ENCODE assay signal across 8 cellular contexts in the genomic region with DNA sequence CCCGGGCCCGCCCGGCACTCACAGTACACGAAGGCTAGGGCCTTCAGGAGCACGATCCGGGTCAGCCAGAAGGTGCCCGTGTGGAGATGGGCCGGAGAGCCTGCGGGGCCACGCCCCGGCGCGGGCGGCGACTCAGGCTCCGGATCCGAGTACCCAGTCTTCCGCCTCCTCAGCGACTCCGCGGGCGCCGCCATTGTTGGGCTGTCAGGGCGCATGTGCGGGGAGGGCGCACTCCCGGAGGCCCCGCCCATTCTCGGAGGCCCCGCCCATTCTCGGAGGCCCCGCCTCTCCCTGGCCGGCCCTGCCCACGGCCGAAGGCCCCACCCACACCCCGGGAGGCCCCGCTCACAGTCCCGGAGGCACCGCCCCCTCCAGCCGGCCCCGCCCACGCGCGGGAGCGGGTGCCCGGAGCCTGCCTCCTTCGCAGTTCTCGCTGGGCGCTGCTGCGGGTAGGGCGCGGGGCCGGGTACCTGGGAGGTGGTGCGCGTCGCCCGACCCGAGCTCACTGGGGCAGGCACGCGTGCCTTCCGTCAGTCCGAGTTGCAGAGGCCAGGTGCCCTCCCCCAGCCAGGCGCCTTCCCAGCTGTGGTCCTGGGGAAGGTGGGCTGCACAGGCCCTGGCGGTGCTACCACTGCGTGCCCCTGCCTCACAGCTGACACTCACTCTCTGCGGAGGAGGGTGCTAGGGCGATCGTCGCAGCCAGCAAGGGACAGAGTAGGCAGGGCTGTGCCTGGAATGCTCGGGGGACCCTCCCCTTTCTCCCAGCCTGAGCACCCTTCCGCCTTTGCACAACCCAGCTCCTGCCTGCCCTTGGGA. TPM values are rescaled to one million over a fixed set of nuclear protein-coding genes. Genes with fewer than 3 reads are reported as not detected.
A peak's percentile ranks its signal among the peaks of the same experiment; 100 is the strongest.
DNase-seq lines count a peak whose midpoint lies in the region; ATAC-seq and TF ChIP-seq lines count a peak whose summit lies in the region.

A gene (minus strand): TSS at position 219 of the 816 bp plus-strand sequence. CDS start 4 bp downstream, at position 215.

- CTCF ChIA-PET in Calu3 (lab: Charles Lee) = no interaction called here
- CTCF ChIA-PET in naive thymus-derived CD4-positive, alpha-beta T cell (lab: Charles Lee) = no interaction called here

- H3K27me3 Mint-ChIP-seq in Calu3 (ENCODE audit: unreplicated experiment) = no peaks in the 10 kb centered on the region
- peaks cover 0 to 7% (median 0%) of the 10 kb centered on the region in 5 donors for H3K27me3 Mint-ChIP-seq in naive thymus-derived CD4-positive, alpha-beta T cell

- TF ChIP-seq CTCF in Calu3 (IDR thresholded peaks at IDR 0.05; ENCODE audit: unreplicated experiment) = no peak
- TF ChIP-seq CTCF in Peyer's patch (IDR thresholded peaks at IDR 0.05) = no peak

- H3K36me3 ChIP-seq in HUES64 (ENCODE audit: insufficient read depth, low read length) (no peaks in the 10 kb centered on the region), Peyer's patch (no peaks in the 10 kb centered on the region)
- peaks cover 0 to 22% (median 0%) of the 10 kb centered on the region in 3 experiments for H3K36me3 ChIP-seq in naive thymus-derived CD4-positive, alpha-beta T cell (ENCODE audit: control insufficient read depth in 2 of 3, insufficient read depth in 3 of 3, low read length in 3 of 3)

- H3K27ac ChIP-seq in HUES64 (ENCODE audit: low read depth, low read length) = peak within 1 kb of the TSS; percentile 22
- H3K27ac ChIP-seq in Peyer's patch = peak within 1 kb of the TSS; percentile 66 to 89 (median 84)
- H3K27ac ChIP-seq in naive thymus-derived CD4-positive, alpha-beta T cell (ENCODE audit: low read depth, low read length) = peak within 1 kb of the TSS; percentile 82

- no peaks in the 10 kb centered on the region for H3K9me3 ChIP-seq in HUES64 (ENCODE audit: insufficient read depth, low read depth, low read length)
- no peaks in the 10 kb centered on the region for H3K9me3 ChIP-seq in Peyer's patch
- H3K9me3 ChIP-seq in naive thymus-derived CD4-positive, alpha-beta T cell (ENCODE audit: control insufficient read depth in 2 of 3, low read length in 3 of 3) = no peaks in the 10 kb centered on the region

- POLR2A ChIA-PET in naive thymus-derived CD4-positive, alpha-beta T cell (lab: Charles Lee) = interaction anchor here (0.7 to 7.5 kb wide), 4 partner anchors 11 to 36 kb away, joined by 3 to 66 read pairs (median 4); a partner anchor contains a TSS

- H3K4me3 Mint-ChIP-seq in Calu3 (ENCODE audit: low read depth, unreplicated experiment) = peak within 1 kb of the TSS; percentile 69
- peak within 1 kb of the TSS; percentile 67 to 88 (median 76) for H3K4me3 Mint-ChIP-seq in naive thymus-derived CD4-positive, alpha-beta T cell
- peak within 1 kb of the TSS; percentile 65 for H3K4me3 Mint-ChIP-seq in stimulated activated effector memory CD8-positive, alpha-beta T cell treated with anti-CD3 and anti-CD28 coated beads, Interleukin-12 subunit alpha, Interleukin-12 subunit beta, amount 100 ng/mL, for 72 hours

- H3K4me3 ChIP-seq in HUES64 (ENCODE audit: low read length) = peak within 1 kb of the TSS; percentile 76
- peak within 1 kb of the TSS; percentile 85 to 99 (median 96) for H3K4me3 ChIP-seq in Peyer's patch
- H3K4me3 ChIP-seq in naive thymus-derived CD4-positive, alpha-beta T cell (ENCODE audit: low read length) = peak within 1 kb of the TSS; percentile 79

- H3K4me1 Mint-ChIP-seq in Calu3 (ENCODE audit: low read depth, unreplicated experiment) = peaks cover 41% of the 10 kb centered on the region
- peaks cover 12 to 40% (median 29%) of the 10 kb centered on the region in 7 donors for H3K4me1 Mint-ChIP-seq in naive thymus-derived CD4-positive, alpha-beta T cell
- H3K4me1 Mint-ChIP-seq in stimulated activated effector memory CD8-positive, alpha-beta T cell treated with anti-CD3 and anti-CD28 coated beads, Interleukin-12 subunit alpha, Interleukin-12 subunit beta, amount 100 ng/mL, for 72 hours = peaks cover 6% of the 10 kb centered on the region

- peak; percentile 76 for ATAC-seq in GM21381 (IDR thresholded peaks at IDR 0.05; ENCODE audit: unreplicated experiment)
- ATAC-seq in naive thymus-derived CD4-positive, alpha-beta T cell = peak; percentile 100
- peak; percentile 89 for ATAC-seq in stimulated activated effector memory CD8-positive, alpha-beta T cell treated with anti-CD3 and anti-CD28 coated beads, Interleukin-12 subunit alpha, Interleukin-12 subunit beta, amount 100 ng/mL, for 72 hours

- peak within 1 kb of the TSS; percentile 69 for H3K9ac ChIP-seq in HUES64 (ENCODE audit: low read depth, low read length)

- intact Hi-C loops in Calu3 (cut with micrococcal nuclease; ENCODE audit: unreplicated experiment) = no loop called here
- intact Hi-C loops in naive thymus-derived CD4-positive, alpha-beta T cell (cut with micrococcal nuclease) = loop anchor here (1.0 to 10.0 kb wide), 8 partner anchors 10 to 290 kb away; a partner anchor contains a TSS

- peak; percentile 49 to 62 for TF ChIP-seq POLR2A in Peyer's patch (IDR thresholded peaks at IDR 0.05)

- peak; percentile 98 for DNase-seq in Calu3
- peak; percentile 93 to 99 (median 97) for DNase-seq in Peyer's patch
- DNase-seq in activated T-helper 1 cell treated with Interleukin-2 at 50 U/mL for 16 hours (ENCODE audit: low read depth) = peak; percentile 95
- DNase-seq in fibroblast of gingiva (ENCODE audit: low read depth) = peak; percentile 83
- DNase-seq in naive thymus-derived CD4-positive, alpha-beta T cell = peak; percentile 92 to 100 (median 96)
- peak; percentile 95 to 99 for DNase-seq in stimulated activated effector memory CD8-positive, alpha-beta T cell treated with anti-CD3 and anti-CD28 coated beads, Interleukin-12 subunit alpha, Interleukin-12 subunit beta, amount 100 ng/mL, for 72 hours (ENCODE audit: low spot score in 2 of 2)

- 5% methylated on average over 71 of the region's 71 CpGs for WGBS in HUES64

- peak within 1 kb of the TSS; percentile 32 for H3K27ac Mint-ChIP-seq in Calu3 (ENCODE audit: unreplicated experiment)
- H3K27ac Mint-ChIP-seq in naive thymus-derived CD4-positive, alpha-beta T cell = peak within 1 kb of the TSS in 8 of 9 donors; percentile 58 to 90 (median 78)
- H3K27ac Mint-ChIP-seq in stimulated activated effector memory CD8-positive, alpha-beta T cell treated with anti-CD3 and anti-CD28 coated beads, Interleukin-12 subunit alpha, Interleukin-12 subunit beta, amount 100 ng/mL, for 72 hours = peak within 1 kb of the TSS; percentile 43

- H3K9me3 Mint-ChIP-seq in Calu3 (ENCODE audit: low read depth, unreplicated experiment) = peaks cover 3% of the 10 kb centered on the region
- H3K9me3 Mint-ChIP-seq in naive thymus-derived CD4-positive, alpha-beta T cell = no peaks in the 10 kb centered on the region
- H3K9me3 Mint-ChIP-seq in stimulated activated effector memory CD8-positive, alpha-beta T cell treated with anti-CD3 and anti-CD28 coated beads, Interleukin-12 subunit alpha, Interleukin-12 subunit beta, amount 100 ng/mL, for 72 hours = no peaks in the 10 kb centered on the region

- H3K27me3 ChIP-seq in HUES64 (ENCODE audit: insufficient read depth, low read length) (peaks cover 20% of the 10 kb centered on the region), Peyer's patch (no peaks in the 10 kb centered on the region)
- H3K27me3 ChIP-seq in naive thymus-derived CD4-positive, alpha-beta T cell (ENCODE audit: control insufficient read depth in 2 of 2, insufficient read depth in 2 of 2, low read length in 2 of 2) = no peaks in the 10 kb centered on the region

- H3K4me1 ChIP-seq in HUES64 (ENCODE audit: insufficient read depth, low read length) = peaks cover 9% of the 10 kb centered on the region; the same call in 1 of the 2 replicates
- peaks cover 4 to 15% (median 9%) of the 10 kb centered on the region in 4 donors for H3K4me1 ChIP-seq in Peyer's patch
- peaks cover 6 to 19% of the 10 kb centered on the region in 2 donors for H3K4me1 ChIP-seq in naive thymus-derived CD4-positive, alpha-beta T cell (ENCODE audit: control insufficient read depth in 2 of 2, insufficient read depth in 2 of 2, low read length in 2 of 2)

- BruUV-seq in Calu3 (replicated peaks; lab: Mats Ljungman, UMichigan) = no TSS peak

- peaks cover 27% of the 10 kb centered on the region for H3K36me3 Mint-ChIP-seq in Calu3 (ENCODE audit: insufficient read depth, unreplicated experiment)
- H3K36me3 Mint-ChIP-seq in naive thymus-derived CD4-positive, alpha-beta T cell = peaks cover 0 to 8% (median 6%) of the 10 kb centered on the region in 5 donors
- peaks cover 13% of the 10 kb centered on the region for H3K36me3 Mint-ChIP-seq in stimulated activated effector memory CD8-positive, alpha-beta T cell treated with anti-CD3 and anti-CD28 coated beads, Interleukin-12 subunit alpha, Interleukin-12 subunit beta, amount 100 ng/mL, for 72 hours

RNA-seq across cellular contexts. Expression of the gene that starts here (rescaled TPM):
- total RNA-seq in Calu3 (2022) (31.9 and 34.6 TPM in 2 replicates), Peyer's patch (10 to 100 TPM; 16.3 to 85.4 (median 54.6) TPM)
- polyA plus RNA-seq in HUES64 (2013, experiment 1 of 2) = 3.8 TPM
- 6.5 TPM for polyA plus RNA-seq in HUES64 (2013, experiment 2 of 2)
- 10 to 100 TPM; 25.9 to 63.1 (median 43.1) TPM for total RNA-seq in naive thymus-derived CD4-positive, alpha-beta T cell
- polyA plus RNA-seq in naive thymus-derived CD4-positive, alpha-beta T cell = 10 to 100 TPM; 10.6 to 19.4 TPM

Comparison
In these comparisons a context has a peak if more than half of its experiments do, and no peak if none do; other contexts are left out.
1. Peak in every context shown above with its lines: DNase-seq, ATAC-seq, H3K4me3 ChIP-seq and H3K27ac ChIP-seq.
2. H3K27ac ChIP-seq: peak in every context shown above with its lines; median percentile 84 in Peyer's patch; 82 in naive thymus-derived CD4-positive, alpha-beta T cell; 22 in HUES64.